1 cellular context compared by ENCODE assay signal in genomic region chr4:76955187-76955586, GRCh38.
TF ChIP-seq lines count a peak whose summit lies in the region.

No MANE protein-coding gene starts in this region.

TF ChIP-seq in GM12878, 131 proteins besides CTCF, POLR2A, EP300 and RAD21:
- TF ChIP-seq RAD51 (IDR thresholded peaks at IDR 0.05) (no peak), IRF5 (IDR thresholded peaks at IDR 0.05; ENCODE audit: borderline replicate concordance) (no peak), SIX5 (IDR thresholded peaks at IDR 0.05; ENCODE audit: low read depth, low read length, severe bottlenecking) (no peak), CEBPZ (IDR thresholded peaks at IDR 0.05; ENCODE audit: low read depth, low read length) (no peak), JUNB (IDR thresholded peaks at IDR 0.05) (no peak), E2F8 (IDR thresholded peaks at IDR 0.05; ENCODE audit: low read depth, partially characterized antibody) (no peak), SMARCA5 (IDR thresholded peaks at IDR 0.05) (no peak), LARP7 (IDR thresholded peaks at IDR 0.05) (no peak), CHD4 (IDR thresholded peaks at IDR 0.05) (no peak), ZBED1 (IDR thresholded peaks at IDR 0.05; ENCODE audit: borderline replicate concordance) (no peak)
